8 cellular contexts compared by ENCODE assay signal in the genomic region with DNA sequence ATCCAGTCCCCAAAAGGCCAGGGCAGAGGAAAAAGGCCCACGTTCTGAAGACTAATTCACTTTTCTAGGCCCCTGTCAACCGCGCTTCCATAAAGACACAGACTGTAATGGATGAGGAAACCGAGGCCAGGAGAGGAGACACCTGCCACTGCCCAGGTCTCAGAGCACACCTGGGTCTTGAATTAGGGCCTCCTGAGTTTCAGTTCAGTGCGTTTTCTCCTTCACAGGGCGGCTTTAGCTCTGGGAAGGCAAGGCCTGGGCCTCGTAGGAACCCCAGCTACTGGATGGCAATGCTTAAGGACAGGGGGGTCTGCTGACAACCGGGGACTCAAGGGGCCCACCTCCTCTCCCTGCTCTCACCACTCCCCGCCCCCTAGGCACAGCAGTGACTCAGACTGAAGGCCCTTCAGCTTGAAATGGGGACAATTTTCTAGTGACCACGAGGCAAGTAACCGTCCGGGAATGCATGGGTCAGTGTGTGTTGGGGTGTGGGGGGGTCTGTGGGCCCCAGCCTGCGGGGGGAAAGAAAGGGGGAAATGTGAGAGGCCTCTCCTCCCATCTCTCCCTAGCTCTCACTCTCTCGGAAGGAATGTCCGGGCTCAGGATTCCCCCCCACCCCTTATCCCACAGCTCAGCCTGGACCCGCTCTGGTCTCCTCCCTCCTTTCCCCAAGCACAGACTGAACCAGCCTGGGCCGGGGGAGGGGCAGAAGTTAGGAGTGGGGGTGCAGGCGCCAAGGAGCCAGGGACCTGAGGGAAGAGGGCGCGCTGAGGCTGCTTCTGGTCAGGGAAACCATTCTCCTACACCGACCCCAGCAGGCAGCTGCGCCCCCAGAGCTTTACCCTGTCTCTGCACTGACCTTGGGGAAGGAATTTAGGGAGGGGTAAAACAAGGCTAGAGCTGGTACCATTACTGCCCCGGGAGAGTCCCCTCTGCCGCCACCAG. TPM values are rescaled to one million over a fixed set of nuclear protein-coding genes. Genes with fewer than 3 reads are reported as not detected.
DNase-seq lines count a peak whose midpoint lies in the region; ATAC-seq and TF ChIP-seq lines count a peak whose summit lies in the region.

No MANE protein-coding gene starts in this region.

- H3K4me1 ChIP-seq in right atrium auricular region (peaks cover 0 to 61% of the 10 kb centered on the region in 2 donors), spleen (peaks cover 7 to 54% (median 37%) of the 10 kb centered on the region in 6 donors)

- ATAC-seq in HG02885 (IDR thresholded peaks at IDR 0.05; ENCODE audit: poor library complexity, unreplicated experiment): no peak

- TF ChIP-seq CTCF in WERI-Rb-1 (IDR thresholded peaks at IDR 0.05; ENCODE audit: low read depth, low read length) (no peak), right atrium auricular region (IDR thresholded peaks at IDR 0.05) (no peak), spleen (IDR thresholded peaks at IDR 0.05 in 8 of 11, conservative IDR thresholded peaks at IDR 0.05 in 3 of 11) (no peak)

- H3K27ac ChIP-seq in WERI-Rb-1: peak overlapping the region; percentile 34
- H3K27ac ChIP-seq in right atrium auricular region: no peak overlapping the region
- peak overlapping the region in 3 of 8 donors; percentile 9 to 50 (median 23) for H3K27ac ChIP-seq in spleen

- H3K36me3 ChIP-seq in WERI-Rb-1 (no peaks in the 10 kb centered on the region), right atrium auricular region (no peaks in the 10 kb centered on the region), spleen (no peaks in the 10 kb centered on the region)

- intact Hi-C loops in spleen (cut with DNase I; ENCODE audit: low total_unique reads): no loop called here

- H3K27me3 ChIP-seq in WERI-Rb-1 (ENCODE audit: insufficient read depth, low read depth, severe bottlenecking) (no peaks in the 10 kb centered on the region), right atrium auricular region (no peaks in the 10 kb centered on the region), spleen (replicated peaks in 1 of 7) (peaks cover 0 to 62% (median 23%) of the 10 kb centered on the region in 7 donors)

- H3K4me3 ChIP-seq in WERI-Rb-1 (ENCODE audit: low read depth, low read length): peak overlapping the region; percentile 79
- peak overlapping the region; percentile 52 to 65 for H3K4me3 ChIP-seq in right atrium auricular region
- H3K4me3 ChIP-seq in spleen: peak overlapping the region; percentile 41 to 72 (median 48)

- H3K9me3 ChIP-seq in WERI-Rb-1 (ENCODE audit: severe bottlenecking) (no peaks in the 10 kb centered on the region), right atrium auricular region (no peaks in the 10 kb centered on the region), spleen (no peaks in the 10 kb centered on the region)

- WGBS in spleen, 5 donors: 51 to 80% (median 65%) methylated on average over 21 to 24 of the region's 24 CpGs

- DNase-seq in GOT3 (lab: John Stamatoyannopoulos, UW): peak; percentile 36
- DNase-seq in WERI-Rb-1: peak; percentile 67
- no peak for DNase-seq in right atrium auricular region (ENCODE audit: low spot score)
- no peak for DNase-seq in spleen
- DNase-seq in NCI-H446 treated with DMSO at 0.1 percent for 48 hours (lab: John Stamatoyannopoulos, UW): no peak
- no peak for DNase-seq in GDM1 (lab: John Stamatoyannopoulos, UW)
- DNase-seq in NCI-H2029 (lab: John Stamatoyannopoulos, UW): no peak

- no peak for TF ChIP-seq POLR2A in spleen (IDR thresholded peaks at IDR 0.05)

RNA-seq across cellular contexts. Expression of a gene that starts 17.2 kb away (rescaled TPM):
- total RNA-seq in right atrium auricular region (10 to 100 TPM in 1 of 2 donors, 1 to 10 TPM in 1; 5.4 to 15.1 TPM), spleen (1 to 10 TPM; 2.0 to 8.9 (median 5.0) TPM)
- 1 to 10 TPM in 2 of 3 donors, under 1 TPM in 1; 0.28 to 1.4 (median 1.1) TPM for polyA plus RNA-seq in spleen

RNA-seq across cellular contexts. Expression of a gene that starts 52.6 kb away (rescaled TPM):
- 100 to 1,000 TPM in 1 of 2 donors, 10 to 100 TPM in 1; 91.7 to 116 TPM for total RNA-seq in right atrium auricular region
- 100 to 1,000 TPM in 5 of 7 donors, 10 to 100 TPM in 2; 86.0 to 136 (median 106) TPM for total RNA-seq in spleen
- 10 to 100 TPM; 44.2 to 89.0 (median 60.9) TPM for polyA plus RNA-seq in spleen

Comparison
In these comparisons a context has a peak if more than half of its experiments do, and no peak if none do; other contexts are left out.
1. DNase-seq: peak in GOT3 (single experiment) and WERI-Rb-1 (single experiment); none in right atrium auricular region (single experiment), spleen (single experiment), NCI-H446 treated with DMSO at 0.1 percent for 48 hours (single experiment), GDM1 (single experiment) and NCI-H2029 (single experiment).
2. Peak in every context shown above with its lines, with median percentiles within 50 percentile points of each other: H3K4me3 ChIP-seq.